19 cellular contexts compared by ENCODE assay signal in genomic region chr2:215320102-215320501, GRCh38. TPM values are rescaled to one million over a fixed set of nuclear protein-coding genes. Genes with fewer than 3 reads are reported as not detected.
DNase-seq lines count a peak whose midpoint lies in the region; ATAC-seq and TF ChIP-seq lines count a peak whose summit lies in the region.
"Had no signal": no experiment of that assay in that cellular context is flagged by ENCODE, and none has a peak within 500 bp of the region (broad histone marks: within the 10 kb centered on the region; RNA-seq: fewer than 3 reads in every experiment).

No MANE protein-coding gene starts in this region.

- no peaks in the 10 kb centered on the region for H3K9me3 Mint-ChIP-seq in T-helper 2 cell treated with Interferon-gamma antibody and Interleukin-4, amounts not matched to agents 5 μg/mL and 100 μg/mL, for 36 hours
- no peaks in the 10 kb centered on the region for H3K9me3 Mint-ChIP-seq in activated T-cell treated with anti-CD3 and anti-CD28 coated beads, Interleukin-2, amount 50 U/mL, for 72 hours

- H3K9ac ChIP-seq in BLaER1 (no peak overlapping the region), adipocyte (ENCODE audit: low read length) (no peak overlapping the region)

- H3K36me3 Mint-ChIP-seq in T-helper 2 cell treated with Interferon-gamma antibody and Interleukin-4, amounts not matched to agents 5 μg/mL and 100 μg/mL, for 36 hours (ENCODE audit: low read depth) = peaks cover 57% of the 10 kb centered on the region
- peaks cover 15 to 32% of the 10 kb centered on the region in 2 donors for H3K36me3 Mint-ChIP-seq in activated T-cell treated with anti-CD3 and anti-CD28 coated beads, Interleukin-2, amount 50 U/mL, for 72 hours (ENCODE audit: insufficient read depth in 2 of 2)

- no peak overlapping the region for H3K4me3 Mint-ChIP-seq in T-helper 2 cell treated with Interferon-gamma antibody and Interleukin-4, amounts not matched to agents 5 μg/mL and 100 μg/mL, for 36 hours
- no peak overlapping the region for H3K4me3 Mint-ChIP-seq in activated T-cell treated with anti-CD3 and anti-CD28 coated beads, Interleukin-2, amount 50 U/mL, for 72 hours
- H3K4me3 Mint-ChIP-seq: B cell had no signal

- H3K27me3 ChIP-seq in BLaER1 = no peaks in the 10 kb centered on the region
- H3K27me3 ChIP-seq in adipocyte (replicated peaks; ENCODE audit: control insufficient read depth, insufficient read depth, low read length) = no peaks in the 10 kb centered on the region
- no peaks in the 10 kb centered on the region; the same call in 1 of the 2 replicates for H3K27me3 ChIP-seq in BE2C
- H3K27me3 ChIP-seq: SJCRH30 had no signal

- ATAC-seq in activated T-cell treated with anti-CD3 and anti-CD28 coated beads, Interleukin-2, amount 50 U/mL, for 72 hours (replicated peaks in 1 of 2) = no peak
- ATAC-seq: Right ventricle myocardium inferior had no signal

- H3K4me3 ChIP-seq in BLaER1 = no peak overlapping the region
- H3K4me3 ChIP-seq in adipocyte (ENCODE audit: low read length) = no peak overlapping the region
- H3K4me3 ChIP-seq in BE2C (ENCODE audit: low read depth, low read length) = no peak overlapping the region
- H3K4me3 ChIP-seq: PC-9, SJCRH30 had no signal

- no peak for DNase-seq in T-helper 2 cell treated with Interferon-gamma antibody and Interleukin-4, amounts not matched to agents 5 μg/mL and 100 μg/mL, for 36 hours (ENCODE audit: low spot score)
- DNase-seq in T-helper 2 cell (no peak), adipocyte (ENCODE audit: low read depth) (peak; percentile 40), fibroblast of peridontal ligament (ENCODE audit: extremely low read depth) (peak; percentile 20), BE2C (no peak)
- no peak for DNase-seq in activated T-cell treated with anti-CD3 and anti-CD28 coated beads, Interleukin-2, amount 50 U/mL, for 72 hours
- no peak for DNase-seq in activated CD8-positive, alpha-beta memory T cell treated with anti-CD3 and anti-CD28 coated beads, Interleukin-2, amount 50 U/mL, for 48 hours
- DNase-seq: KG1, MM.1S, NCI-H2029, NCI-H446, NCI-H524 treated with DMSO at 0.1 percent for 48 hours, NCI-H82, PC-9, SJCRH30 had no signal

- H3K4me1 ChIP-seq in BLaER1 = peaks cover 54% of the 10 kb centered on the region
- no peaks in the 10 kb centered on the region for H3K4me1 ChIP-seq in adipocyte (ENCODE audit: control insufficient read depth, insufficient read depth, low read length)
- no peaks in the 10 kb centered on the region for H3K4me1 ChIP-seq in BE2C
- H3K4me1 ChIP-seq: SJCRH30 had no signal

- H3K4me2 ChIP-seq in BLaER1 = 0 out of 2 replicates have a peak overlapping the region, but pooled peaks have one; percentile 0
- H3K4me2 ChIP-seq: PC-9 had no signal

- H3K9me3 ChIP-seq in BLaER1 (peaks cover 23% of the 10 kb centered on the region), adipocyte (ENCODE audit: control insufficient read depth, low read length) (no peaks in the 10 kb centered on the region), BE2C (no peaks in the 10 kb centered on the region)
- H3K9me3 ChIP-seq: SJCRH30 had no signal

- H3K27ac ChIP-seq in BLaER1 = no peak overlapping the region
- H3K27ac ChIP-seq: 22Rv1, PC-9, SJCRH30 had no signal

- H3K27me3 Mint-ChIP-seq in T-helper 2 cell treated with Interferon-gamma antibody and Interleukin-4, amounts not matched to agents 5 μg/mL and 100 μg/mL, for 36 hours (ENCODE audit: low read depth) = no peaks in the 10 kb centered on the region
- no peaks in the 10 kb centered on the region for H3K27me3 Mint-ChIP-seq in activated T-cell treated with anti-CD3 and anti-CD28 coated beads, Interleukin-2, amount 50 U/mL, for 72 hours (ENCODE audit: low read depth)
- H3K27me3 Mint-ChIP-seq: B cell had no signal

- peak overlapping the region; percentile 55 for H3K27ac Mint-ChIP-seq in T-helper 2 cell treated with Interferon-gamma antibody and Interleukin-4, amounts not matched to agents 5 μg/mL and 100 μg/mL, for 36 hours
- no peak overlapping the region for H3K27ac Mint-ChIP-seq in activated T-cell treated with anti-CD3 and anti-CD28 coated beads, Interleukin-2, amount 50 U/mL, for 72 hours
- H3K27ac Mint-ChIP-seq: B cell had no signal

- H4K20me1 ChIP-seq in BLaER1 = peaks cover 24% of the 10 kb centered on the region

- peaks cover 80% of the 10 kb centered on the region for H3K36me3 ChIP-seq in BLaER1
- H3K36me3 ChIP-seq in adipocyte (ENCODE audit: control insufficient read depth, insufficient read depth, low read length, severe bottlenecking) = peaks cover 53% of the 10 kb centered on the region
- peaks cover 77% of the 10 kb centered on the region for H3K36me3 ChIP-seq in BE2C

- no peak for TF ChIP-seq CTCF in BE2C (IDR thresholded peaks at IDR 0.05; ENCODE audit: low read depth, low read length)

- H3K4me1 Mint-ChIP-seq in T-helper 2 cell treated with Interferon-gamma antibody and Interleukin-4, amounts not matched to agents 5 μg/mL and 100 μg/mL, for 36 hours (ENCODE audit: low read depth) = peaks cover 16% of the 10 kb centered on the region
- H3K4me1 Mint-ChIP-seq in activated T-cell treated with anti-CD3 and anti-CD28 coated beads, Interleukin-2, amount 50 U/mL, for 72 hours (ENCODE audit: low read depth) = peaks cover 34% of the 10 kb centered on the region

RNA-seq across cellular contexts. Expression of gene ATIC, which starts 8.2 kb away (rescaled TPM):
- polyA plus RNA-seq in BE2C (2012; ENCODE audit: insufficient read depth, insufficient read length, low read depth) = 208 TPM
- 100 to 1,000 TPM; 189 to 237 TPM for total RNA-seq in activated T-cell treated with anti-CD3 and anti-CD28 coated beads, Interleukin-2, amount 50 U/mL, for 72 hours

Comparison
In these comparisons a context has a peak if more than half of its experiments do, and no peak if none do; other contexts are left out.
1. DNase-seq: peak in adipocyte (single experiment) and fibroblast of peridontal ligament (single experiment); none in T-helper 2 cell treated with Interferon-gamma antibody and Interleukin-4, amounts not matched to agents 5 μg/mL and 100 μg/mL, for 36 hours (single experiment), T-helper 2 cell (0 of 5), BE2C (single experiment), activated T-cell treated with anti-CD3 and anti-CD28 coated beads, Interleukin-2, amount 50 U/mL, for 72 hours (0 of 2) and activated CD8-positive, alpha-beta memory T cell treated with anti-CD3 and anti-CD28 coated beads, Interleukin-2, amount 50 U/mL, for 48 hours (single experiment).